ENCODE assay signal across 19 cellular contexts in the genomic region with DNA sequence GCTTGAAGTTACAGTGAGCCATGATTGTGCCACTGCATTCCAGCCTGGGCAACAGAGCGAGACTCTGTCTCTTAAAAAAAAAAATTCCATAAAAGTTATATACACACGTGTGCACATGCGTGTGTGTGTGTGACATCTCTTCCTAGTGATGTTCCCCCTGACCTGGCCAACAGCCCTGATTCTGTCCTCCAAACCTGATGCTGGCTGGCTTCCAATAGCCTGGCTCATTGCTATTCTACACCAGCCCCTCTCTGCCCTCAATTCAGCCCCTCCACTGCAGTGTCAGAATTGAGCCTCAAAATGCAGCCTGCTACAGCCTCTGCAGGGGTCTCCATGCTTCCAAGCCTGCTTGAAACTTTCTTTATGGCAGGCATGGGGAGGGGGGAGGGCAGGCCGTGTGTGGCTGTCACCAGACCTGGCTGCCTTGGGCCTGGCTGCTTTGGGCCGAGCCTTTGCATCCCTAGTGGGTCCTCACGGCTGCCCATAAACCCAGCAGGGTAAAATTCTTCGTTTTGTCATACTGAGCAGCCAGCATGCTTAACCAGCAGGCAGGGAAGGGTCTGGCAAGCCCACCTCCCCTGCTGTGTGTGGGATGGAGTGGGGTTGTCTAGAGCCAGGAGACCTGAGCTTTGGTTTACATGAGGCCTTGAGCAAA. TPM values are rescaled to one million over a fixed set of nuclear protein-coding genes. Genes with fewer than 3 reads are reported as not detected.
DNase-seq lines count a peak whose midpoint lies in the region; TF ChIP-seq lines count a peak whose summit lies in the region.
"Had no signal": no experiment of that assay in that cellular context is flagged by ENCODE, and none has a peak within 500 bp of the region (broad histone marks: within the 10 kb centered on the region; RNA-seq: fewer than 3 reads in every experiment).

No MANE protein-coding gene starts in this region.

- no peak overlapping the region for H4K91ac ChIP-seq in neuronal stem cell (ENCODE audit: low read depth, low read length, poor library complexity)

- H2BK15ac ChIP-seq in neuronal stem cell (ENCODE audit: low read length) = no peak overlapping the region

- H3K4me3 Mint-ChIP-seq in activated CD4-positive, alpha-beta memory T cell treated with anti-CD3 and anti-CD28 coated beads for 36 hours = no peak overlapping the region
- H3K4me3 Mint-ChIP-seq in activated CD4-positive, alpha-beta memory T cell treated with anti-CD3 and anti-CD28 coated beads, Interleukin-2, amount 10 ng/mL, durations not matched to agents 7 days and 5 days = no peak overlapping the region
- no peak overlapping the region for H3K4me3 Mint-ChIP-seq in chondrocyte (ENCODE audit: unreplicated experiment)
- H3K4me3 Mint-ChIP-seq: activated B cell treated with CpG ODN at 0.5 μM for 24 hours; CD4-positive, alpha-beta T cell; T-cell had no signal

- H3K4me2 ChIP-seq in neuronal stem cell (ENCODE audit: insufficient read depth, low read length, poor library complexity, severe bottlenecking) = no peak overlapping the region

- H3K4me1 Mint-ChIP-seq in activated CD4-positive, alpha-beta memory T cell treated with anti-CD3 and anti-CD28 coated beads for 36 hours (ENCODE audit: low read depth) = peaks cover 28% of the 10 kb centered on the region
- H3K4me1 Mint-ChIP-seq in activated CD4-positive, alpha-beta memory T cell treated with anti-CD3 and anti-CD28 coated beads, Interleukin-2, amount 10 ng/mL, durations not matched to agents 7 days and 5 days = peaks cover 23% of the 10 kb centered on the region
- peaks cover 11% of the 10 kb centered on the region for H3K4me1 Mint-ChIP-seq in chondrocyte (ENCODE audit: low read depth)
- H3K4me1 Mint-ChIP-seq: activated B cell treated with CpG ODN at 0.5 μM for 24 hours had no signal

- no peak overlapping the region for H3K4me3 ChIP-seq in HEK293 (ENCODE audit: low read depth, low read length)
- H3K4me3 ChIP-seq in neuronal stem cell (ENCODE audit: low read length in 2 of 2) = no peak overlapping the region
- H3K4me3 ChIP-seq: GM12878, uterus had no signal

- TF ChIP-seq CTCF in HEK293 (tag by site-specific recombination; IDR thresholded peaks at IDR 0.05) = no peak
- TF ChIP-seq CTCF in chondrocyte (IDR thresholded peaks at IDR 0.05) = no peak

- no peaks in the 10 kb centered on the region for H3K27me3 ChIP-seq in neuronal stem cell (ENCODE audit: control insufficient read depth in 3 of 3, insufficient read depth in 3 of 3, low read depth in 1 of 3, low read length in 3 of 3)
- H3K27me3 ChIP-seq: foreskin keratinocyte, uterus had no signal

- peak overlapping the region; percentile 19 for H3K27ac Mint-ChIP-seq in activated CD4-positive, alpha-beta memory T cell treated with anti-CD3 and anti-CD28 coated beads for 36 hours
- H3K27ac Mint-ChIP-seq in activated CD4-positive, alpha-beta memory T cell treated with anti-CD3 and anti-CD28 coated beads, Interleukin-2, amount 10 ng/mL, durations not matched to agents 7 days and 5 days = no peak overlapping the region
- peak overlapping the region; percentile 54 for H3K27ac Mint-ChIP-seq in chondrocyte (ENCODE audit: unreplicated experiment)
- H3K27ac Mint-ChIP-seq: activated B cell treated with CpG ODN at 0.5 μM for 24 hours had no signal

- WGBS in neuronal stem cell (ENCODE audit: extremely low coverage in 2 of 2, insufficient read length in 2 of 2, insufficient replicate concordance in 1 of 2), 2 donors = no CpG with 5 or more reads among the region's 7 CpGs

- H2AK5ac ChIP-seq in neuronal stem cell (ENCODE audit: low read depth, low read length) = no peak overlapping the region

- H3K9me3 Mint-ChIP-seq in activated CD4-positive, alpha-beta memory T cell treated with anti-CD3 and anti-CD28 coated beads for 36 hours = no peaks in the 10 kb centered on the region
- H3K9me3 Mint-ChIP-seq in activated CD4-positive, alpha-beta memory T cell treated with anti-CD3 and anti-CD28 coated beads, Interleukin-2, amount 10 ng/mL, durations not matched to agents 7 days and 5 days = no peaks in the 10 kb centered on the region
- H3K9me3 Mint-ChIP-seq in chondrocyte (ENCODE audit: low read depth) = no peaks in the 10 kb centered on the region
- H3K9me3 Mint-ChIP-seq: activated B cell treated with CpG ODN at 0.5 μM for 24 hours; CD4-positive, alpha-beta T cell; T-cell had no signal

- intact Hi-C loops in activated CD4-positive, alpha-beta memory T cell treated with anti-CD3 and anti-CD28 coated beads for 36 hours (cut with micrococcal nuclease) = loop anchor here (1.0 to 10.0 kb wide), 3 partner anchors 36 to 217 kb away; no protein-coding TSS in a partner anchor

- no peak overlapping the region for H3K9ac ChIP-seq in neuronal stem cell (ENCODE audit: low read depth, low read length, poor library complexity)

- H3K23ac ChIP-seq in neuronal stem cell (ENCODE audit: low read depth, low read length, poor library complexity) = no peak overlapping the region

- peak overlapping the region; percentile 37 for H2AFZ ChIP-seq in neuronal stem cell (ENCODE audit: low read length)

- CTCF ChIA-PET in activated CD4-positive, alpha-beta memory T cell treated with anti-CD3 and anti-CD28 coated beads for 36 hours (lab: Charles Lee) = interaction anchor here (0.6 to 5.3 kb wide), 17 partner anchors 7 to 727 kb away, joined by 3 to 188 read pairs (median 7); partner anchors contain the start of genes C3orf18, CISH, HEMK1 and MAPKAPK3
- CTCF ChIA-PET in activated CD4-positive, alpha-beta memory T cell treated with anti-CD3 and anti-CD28 coated beads, Interleukin-2, amount 10 ng/mL, durations not matched to agents 7 days and 5 days (lab: Charles Lee) = interaction anchor here (0.9 to 3.4 kb wide), 15 partner anchors 11 to 107 kb away, joined by 3 to 57 read pairs (median 5); partner anchors contain the start of genes C3orf18, HEMK1 and MAPKAPK3
- CTCF ChIA-PET in HEK293 (lab: Yijun Ruan, JAX) = interaction anchor here (0.6 to 5.0 kb wide), 14 partner anchors 9 to 972 kb away, joined by 3 to 61 read pairs (median 6); partner anchors contain the start of gene MAPKAPK3

- no peak for DNase-seq in activated CD4-positive, alpha-beta memory T cell treated with anti-CD3 and anti-CD28 coated beads for 36 hours
- no peak for DNase-seq in activated CD4-positive, alpha-beta memory T cell treated with anti-CD3 and anti-CD28 coated beads, Interleukin-2, amount 10 ng/mL, durations not matched to agents 7 days and 5 days
- DNase-seq in chondrocyte (ENCODE audit: low spot score) (peak; percentile 29), neuronal stem cell (ENCODE audit: low spot score) (no peak), GOT3 (lab: John Stamatoyannopoulos, UW) (no peak), COLO668 (lab: John Stamatoyannopoulos, UW; ENCODE audit: unreplicated experiment) (no peak)
- DNase-seq in effector CD4-positive, alpha-beta T cell = no peak
- DNase-seq: KG1; mesenchymal stem cell; NK-92 treated with Interleukin-12 subunit alpha and Interleukin-12 subunit beta, amount 100 ng/mL, for 24 hours; uterus had no signal

- H3K36me3 ChIP-seq in HEK293 (ENCODE audit: control insufficient read depth in 2 of 2, insufficient read depth in 1 of 2, low read length in 2 of 2) = peaks cover 0 to 16% of the 10 kb centered on the region in 2 experiments; a peak in 1 of 3 replicates
- peaks cover 4 to 6% of the 10 kb centered on the region in 2 donors for H3K36me3 ChIP-seq in neuronal stem cell (replicated peaks in 1 of 2; ENCODE audit: control insufficient read depth in 2 of 2, insufficient read depth in 2 of 2, low read length in 2 of 2)
- H3K36me3 ChIP-seq: uterus had no signal

- no peak overlapping the region for H2BK120ac ChIP-seq in neuronal stem cell (ENCODE audit: low read depth, low read length)

- H2BK5ac ChIP-seq in neuronal stem cell (ENCODE audit: low read length) = no peak overlapping the region

- H3K79me1 ChIP-seq in neuronal stem cell (ENCODE audit: low read depth, low read length) = no peaks in the 10 kb centered on the region

- POLR2A ChIA-PET in activated CD4-positive, alpha-beta memory T cell treated with anti-CD3 and anti-CD28 coated beads for 36 hours (lab: Charles Lee) = interaction anchor here (1.0 to 1.8 kb wide), 9 partner anchors 15 to 733 kb away, joined by 3 to 13 read pairs (median 3); partner anchors contain the start of genes CISH, HEMK1, MANF and MAPKAPK3
- POLR2A ChIA-PET in activated CD4-positive, alpha-beta memory T cell treated with anti-CD3 and anti-CD28 coated beads, Interleukin-2, amount 10 ng/mL, durations not matched to agents 7 days and 5 days (lab: Charles Lee) = interaction anchor here (1.1 to 4.7 kb wide), 7 partner anchors 9 to 82 kb away, joined by 3 to 24 read pairs (median 9); partner anchors contain the start of genes HEMK1 and MAPKAPK3
- POLR2A ChIA-PET in HEK293 (lab: Yijun Ruan, JAX) = interaction anchor here (1.2 kb wide), 1 partner anchor 40 kb away, joined by 3 read pairs; the partner anchor contains the start of gene CISH

- no peaks in the 10 kb centered on the region for H3K27me3 Mint-ChIP-seq in activated CD4-positive, alpha-beta memory T cell treated with anti-CD3 and anti-CD28 coated beads for 36 hours
- no peaks in the 10 kb centered on the region for H3K27me3 Mint-ChIP-seq in activated CD4-positive, alpha-beta memory T cell treated with anti-CD3 and anti-CD28 coated beads, Interleukin-2, amount 10 ng/mL, durations not matched to agents 7 days and 5 days
- H3K27me3 Mint-ChIP-seq in chondrocyte (ENCODE audit: low read depth) = no peaks in the 10 kb centered on the region
- H3K27me3 Mint-ChIP-seq: CD4-positive, alpha-beta T cell; T-cell had no signal

- no peak overlapping the region for H2BK12ac ChIP-seq in neuronal stem cell (ENCODE audit: low read length)

- H3K36me3 Mint-ChIP-seq in activated CD4-positive, alpha-beta memory T cell treated with anti-CD3 and anti-CD28 coated beads for 36 hours = peaks cover 12% of the 10 kb centered on the region
- peaks cover 17% of the 10 kb centered on the region for H3K36me3 Mint-ChIP-seq in activated CD4-positive, alpha-beta memory T cell treated with anti-CD3 and anti-CD28 coated beads, Interleukin-2, amount 10 ng/mL, durations not matched to agents 7 days and 5 days (ENCODE audit: low read depth)
- no peaks in the 10 kb centered on the region for H3K36me3 Mint-ChIP-seq in chondrocyte (ENCODE audit: low read depth)

- H3K9me3 ChIP-seq in HEK293 (ENCODE audit: control insufficient read depth, insufficient read depth, low read depth, low read length) (no peaks in the 10 kb centered on the region), neuronal stem cell (replicated peaks in 1 of 2; ENCODE audit: control insufficient read depth in 2 of 2, insufficient read depth in 1 of 2, low read depth in 1 of 2, low read length in 2 of 2) (no peaks in the 10 kb centered on the region)
- H3K9me3 ChIP-seq: uterus had no signal

- no peak overlapping the region for H4K8ac ChIP-seq in neuronal stem cell (ENCODE audit: low read depth, low read length)

- H3K18ac ChIP-seq in neuronal stem cell (ENCODE audit: low read length) = peak overlapping the region; percentile 68

- H3K14ac ChIP-seq in neuronal stem cell (ENCODE audit: low read length) = no peak overlapping the region

- H3K27ac ChIP-seq in HEK293 (ENCODE audit: extremely low read depth, low read depth, low read length) (no peak overlapping the region), neuronal stem cell (replicated peaks; ENCODE audit: low read length) (peak overlapping the region; percentile 52)
- H3K27ac ChIP-seq: foreskin keratinocyte, RWPE1, uterus had no signal

- H3K4ac ChIP-seq in neuronal stem cell (ENCODE audit: low read length) = no peak overlapping the region

- no peaks in the 10 kb centered on the region for H3K4me1 ChIP-seq in HEK293 (ENCODE audit: control insufficient read depth, insufficient read depth, low read length)
- peaks cover 17 to 26% of the 10 kb centered on the region in 2 donors for H3K4me1 ChIP-seq in neuronal stem cell (ENCODE audit: control insufficient read depth in 2 of 2, insufficient read depth in 1 of 2, low read depth in 1 of 2, low read length in 2 of 2)
- H3K4me1 ChIP-seq: uterus had no signal

RNA-seq across cellular contexts. Expression of gene DOCK3, which starts 22.7 kb away (rescaled TPM):
- 1 to 10 TPM; 2.7 to 2.9 TPM for total RNA-seq in activated CD4-positive, alpha-beta memory T cell treated with anti-CD3 and anti-CD28 coated beads for 36 hours
- 1 to 10 TPM; 1.6 to 1.7 TPM for total RNA-seq in activated CD4-positive, alpha-beta memory T cell treated with anti-CD3 and anti-CD28 coated beads, Interleukin-2, amount 10 ng/mL, durations not matched to agents 7 days and 5 days
- total RNA-seq in chondrocyte = 0.15 to 0.25 TPM (median 0.17 TPM) in 3 replicates
- 5.7 TPM for polyA plus RNA-seq in neuronal stem cell (2013, experiment 1 of 2)
- polyA plus RNA-seq in neuronal stem cell (2013, experiment 2 of 2) = 6.0 TPM

RNA-seq across cellular contexts. Expression of gene MAPKAPK3, which starts 35.1 kb away (rescaled TPM):
- total RNA-seq in activated CD4-positive, alpha-beta memory T cell treated with anti-CD3 and anti-CD28 coated beads for 36 hours = 100 to 1,000 TPM; 186 to 187 TPM
- total RNA-seq in activated CD4-positive, alpha-beta memory T cell treated with anti-CD3 and anti-CD28 coated beads, Interleukin-2, amount 10 ng/mL, durations not matched to agents 7 days and 5 days = 100 to 1,000 TPM; 146 to 157 TPM
- 13.6 to 21.2 TPM (median 20.9 TPM) in 3 replicates for total RNA-seq in chondrocyte
- polyA plus RNA-seq in neuronal stem cell (2013, experiment 1 of 2) = 90.3 TPM
- 89.0 TPM for polyA plus RNA-seq in neuronal stem cell (2013, experiment 2 of 2)

RNA-seq across cellular contexts. Expression of gene CISH, which starts 40.4 kb away (rescaled TPM):
- total RNA-seq in activated CD4-positive, alpha-beta memory T cell treated with anti-CD3 and anti-CD28 coated beads for 36 hours = 100 to 1,000 TPM; 319 TPM
- 100 to 1,000 TPM; 328 to 335 TPM for total RNA-seq in activated CD4-positive, alpha-beta memory T cell treated with anti-CD3 and anti-CD28 coated beads, Interleukin-2, amount 10 ng/mL, durations not matched to agents 7 days and 5 days
- total RNA-seq in chondrocyte = 0.85 to 1.8 TPM (median 1.8 TPM) in 3 replicates
- polyA plus RNA-seq in neuronal stem cell (2013, experiment 1 of 2) = 2.1 TPM
- 2.1 TPM for polyA plus RNA-seq in neuronal stem cell (2013, experiment 2 of 2)
- polyA plus RNA-seq: neural cell had no signal

Comparison
In these comparisons a context has a peak if more than half of its experiments do, and no peak if none do; other contexts are left out.
1. RNA of gene CISH, which starts 40.4 kb away (total RNA-seq): 328 to 335 TPM in activated CD4-positive, alpha-beta memory T cell treated with anti-CD3 and anti-CD28 coated beads, Interleukin-2, amount 10 ng/mL, durations not matched to agents 7 days and 5 days and 319 TPM in activated CD4-positive, alpha-beta memory T cell treated with anti-CD3 and anti-CD28 coated beads for 36 hours; 0.85 to 1.8 TPM in chondrocyte; every median in the first group is over 100 times any median in the second.